In the genomic region with DNA sequence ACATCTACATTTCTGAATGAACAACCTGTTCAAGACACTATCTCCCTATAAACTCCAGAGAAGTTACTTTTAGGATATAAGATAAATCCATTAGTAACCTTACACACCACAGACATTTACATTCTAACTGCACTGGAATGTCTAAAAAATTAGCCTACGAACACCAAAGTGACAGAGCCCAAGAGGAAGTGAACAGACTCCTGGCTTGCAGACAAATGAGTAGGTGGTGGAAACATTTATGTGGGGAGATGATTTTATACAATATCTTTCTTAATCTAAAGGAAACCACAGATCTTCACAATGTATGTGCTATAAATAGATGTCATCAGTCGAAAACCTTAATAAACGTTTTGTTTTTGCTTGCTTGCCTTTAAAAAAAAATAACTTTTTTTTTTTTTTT, we compare ENCODE assay signal across 9 cellular contexts.
DNase-seq lines count a peak whose midpoint lies in the region; ATAC-seq and TF ChIP-seq lines count a peak whose summit lies in the region.
"Had no signal": no experiment of that assay in that cellular context is flagged by ENCODE, and none has a peak within 500 bp of the region (broad histone marks: within the 10 kb centered on the region; RNA-seq: fewer than 3 reads in every experiment).

No MANE protein-coding gene starts in this region.

- peaks cover 49% of the 10 kb centered on the region for H3K4me1 ChIP-seq in OCI-LY1 (ENCODE audit: insufficient read depth, low read length, severe bottlenecking)

- no peak overlapping the region for H3K4me3 ChIP-seq in OCI-LY1 (ENCODE audit: low read depth, low read length, poor library complexity, severe bottlenecking)
- no peak overlapping the region for H3K4me3 ChIP-seq in brain microvascular endothelial cell (ENCODE audit: low read depth, low read length)

- no peaks in the 10 kb centered on the region for H3K9me3 ChIP-seq in OCI-LY1 (ENCODE audit: low read length)

- peaks cover 51% of the 10 kb centered on the region for H3K79me2 ChIP-seq in OCI-LY1 (ENCODE audit: insufficient read depth, low read length)

- peak; percentile 68 for ATAC-seq in stimulated activated effector memory CD8-positive, alpha-beta T cell treated with anti-CD3 and anti-CD28 coated beads, Interleukin-12 subunit alpha, Interleukin-12 subunit beta, amount 100 ng/mL, for 72 hours

- H3K27me3 ChIP-seq in OCI-LY1 (ENCODE audit: insufficient read depth, low read length), result no peaks in the 10 kb centered on the region
- no peaks in the 10 kb centered on the region for H3K27me3 ChIP-seq in brain microvascular endothelial cell (replicated peaks)

- peak overlapping the region; percentile 21; the same call in 1 of the 2 replicates for H3K4me2 ChIP-seq in OCI-LY1 (ENCODE audit: low read length)

- in situ Hi-C loops in brain microvascular endothelial cell (cut with HindIII; ENCODE audit: low pct_ligation_motif_present, low sequenced_read_pairs), result no loop called here

- H3K9me2 ChIP-seq in OCI-LY1 (ENCODE audit: low read depth, low read length), result no peaks in the 10 kb centered on the region

- no peak for DNase-seq in activated T-cell treated with anti-CD3 and anti-CD28 coated beads, Interleukin-2, amount 50 U/mL, for 24 hours
- DNase-seq in activated T-cell treated with anti-CD3 and anti-CD28 coated beads, Interleukin-2, amount 50 U/mL, for 1 hour, result no peak
- DNase-seq in brain microvascular endothelial cell (peak; percentile 25), activated gamma-delta T cell (lab: John Stamatoyannopoulos, UW) (no peak), NCI-H82 treated with DMSO at 0.1 percent for 48 hours (lab: John Stamatoyannopoulos, UW; ENCODE audit: unreplicated experiment) (no peak), nucleus accumbens (lab: John Stamatoyannopoulos, UW) (no peak)
- no peak for DNase-seq in stimulated activated effector memory CD8-positive, alpha-beta T cell treated with anti-CD3 and anti-CD28 coated beads, Interleukin-12 subunit alpha, Interleukin-12 subunit beta, amount 100 ng/mL, for 72 hours (ENCODE audit: low spot score in 2 of 2)

- no peak for TF ChIP-seq CTCF in OCI-LY1 (IDR thresholded peaks at IDR 0.05; ENCODE audit: low read length)
- no peak for TF ChIP-seq CTCF in brain microvascular endothelial cell (IDR thresholded peaks at IDR 0.05; ENCODE audit: low read depth, low read length, missing control alignments)

- no peaks in the 10 kb centered on the region for H3K9me3 Mint-ChIP-seq in activated T-cell treated with anti-CD3 and anti-CD28 coated beads, Interleukin-2, amount 50 U/mL, for 24 hours
- H3K9me3 Mint-ChIP-seq in stimulated activated effector memory CD8-positive, alpha-beta T cell treated with anti-CD3 and anti-CD28 coated beads, Interleukin-12 subunit alpha, Interleukin-12 subunit beta, amount 100 ng/mL, for 72 hours, result no peaks in the 10 kb centered on the region
- H3K9me3 Mint-ChIP-seq: type B pancreatic cell had no signal

- peak overlapping the region; percentile 61 for H3K4me3 Mint-ChIP-seq in activated T-cell treated with anti-CD3 and anti-CD28 coated beads, Interleukin-2, amount 50 U/mL, for 24 hours
- H3K4me3 Mint-ChIP-seq in stimulated activated effector memory CD8-positive, alpha-beta T cell treated with anti-CD3 and anti-CD28 coated beads, Interleukin-12 subunit alpha, Interleukin-12 subunit beta, amount 100 ng/mL, for 72 hours, result peak overlapping the region; percentile 77
- H3K4me3 Mint-ChIP-seq: type B pancreatic cell had no signal

- peaks cover 1% of the 10 kb centered on the region for H3K36me3 Mint-ChIP-seq in activated T-cell treated with anti-CD3 and anti-CD28 coated beads, Interleukin-2, amount 50 U/mL, for 24 hours (ENCODE audit: low read depth)
- peaks cover 14% of the 10 kb centered on the region for H3K36me3 Mint-ChIP-seq in stimulated activated effector memory CD8-positive, alpha-beta T cell treated with anti-CD3 and anti-CD28 coated beads, Interleukin-12 subunit alpha, Interleukin-12 subunit beta, amount 100 ng/mL, for 72 hours
- H3K36me3 Mint-ChIP-seq: type B pancreatic cell had no signal

- H2AFZ ChIP-seq in OCI-LY1 (ENCODE audit: low read length), result no peak overlapping the region

- H3K27me3 Mint-ChIP-seq in activated T-cell treated with anti-CD3 and anti-CD28 coated beads, Interleukin-2, amount 50 U/mL, for 24 hours, result no peaks in the 10 kb centered on the region
- H3K27me3 Mint-ChIP-seq: type B pancreatic cell had no signal

- H3F3A ChIP-seq in OCI-LY1 (ENCODE audit: insufficient read depth, low read length), result no peaks in the 10 kb centered on the region

- H4K20me1 ChIP-seq in OCI-LY1 (ENCODE audit: insufficient read depth, low read length), result no peaks in the 10 kb centered on the region

- peaks cover 73% of the 10 kb centered on the region for H3K4me1 Mint-ChIP-seq in activated T-cell treated with anti-CD3 and anti-CD28 coated beads, Interleukin-2, amount 50 U/mL, for 24 hours (ENCODE audit: low read depth)
- H3K4me1 Mint-ChIP-seq in stimulated activated effector memory CD8-positive, alpha-beta T cell treated with anti-CD3 and anti-CD28 coated beads, Interleukin-12 subunit alpha, Interleukin-12 subunit beta, amount 100 ng/mL, for 72 hours, result peaks cover 69% of the 10 kb centered on the region

- H3K27ac ChIP-seq in OCI-LY1 (ENCODE audit: low read depth, low read length, poor library complexity, severe bottlenecking), result peak overlapping the region; percentile 67
- H3K27ac ChIP-seq in brain microvascular endothelial cell, result no peak overlapping the region

- H3K36me3 ChIP-seq in OCI-LY1 (ENCODE audit: insufficient read depth, low read length), result no peaks in the 10 kb centered on the region; the same call in 1 of the 2 replicates
- H3K36me3 ChIP-seq in brain microvascular endothelial cell (replicated peaks), result no peaks in the 10 kb centered on the region

- H3K27ac Mint-ChIP-seq in activated T-cell treated with anti-CD3 and anti-CD28 coated beads, Interleukin-2, amount 50 U/mL, for 24 hours, result peak overlapping the region; percentile 87
- peak overlapping the region; percentile 93 for H3K27ac Mint-ChIP-seq in stimulated activated effector memory CD8-positive, alpha-beta T cell treated with anti-CD3 and anti-CD28 coated beads, Interleukin-12 subunit alpha, Interleukin-12 subunit beta, amount 100 ng/mL, for 72 hours
- H3K27ac Mint-ChIP-seq: type B pancreatic cell had no signal

- H3K9ac ChIP-seq in OCI-LY1 (ENCODE audit: low read length), result no peak overlapping the region
